In the genomic region with DNA sequence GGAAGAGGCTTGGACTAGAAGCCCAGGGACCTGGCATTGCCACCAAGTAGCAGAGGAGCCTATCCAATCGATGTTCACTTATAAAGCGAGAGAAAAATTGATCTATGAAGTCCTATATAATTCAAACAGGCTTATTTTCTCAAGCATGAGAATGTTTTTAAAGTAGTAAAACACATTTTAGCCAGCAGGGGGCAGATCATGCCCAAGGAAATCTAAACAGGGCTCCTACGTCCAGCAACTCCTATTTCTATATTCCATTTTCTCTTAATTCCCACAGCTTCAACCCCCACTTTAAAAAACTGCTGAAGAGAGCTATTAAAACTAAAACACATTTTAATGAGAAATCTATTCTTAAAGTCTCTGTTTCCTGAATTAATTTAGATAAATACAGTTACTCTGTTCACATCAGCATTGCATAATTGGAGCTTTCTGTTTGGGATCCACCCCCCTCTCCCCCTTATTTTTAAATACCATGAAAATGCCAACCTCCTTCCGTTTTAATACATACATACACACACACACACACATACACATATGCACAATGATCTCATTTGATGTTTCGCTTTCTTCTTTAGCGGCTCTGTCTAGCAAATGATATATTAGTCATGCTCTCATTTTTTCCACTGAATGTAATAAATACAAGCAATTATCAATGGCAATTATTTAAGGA, we compare ENCODE assay signal across 1 cellular context.
TF ChIP-seq lines count a peak whose summit lies in the region.

No MANE protein-coding gene starts in this region.

TF ChIP-seq in HEK293, 187 proteins besides CTCF, POLR2A, EP300 and RAD21 (continued from another document):
- TF ChIP-seq ZNF514 (tag by site-specific recombination; IDR thresholded peaks at IDR 0.05) (no peak), ZNF830 (tag by site-specific recombination; IDR thresholded peaks at IDR 0.05; ENCODE audit: low read depth) (no peak), ZNF776 (tag by site-specific recombination; IDR thresholded peaks at IDR 0.05; ENCODE audit: borderline replicate concordance) (no peak), HOXA7 (CRISPR knock-in tag; IDR thresholded peaks at IDR 0.05; ENCODE audit: borderline replicate concordance) (no peak), ZFP69B (tag by site-specific recombination; IDR thresholded peaks at IDR 0.05) (peak; percentile 12; the same call in 1 of the 2 replicates), ZBTB21 (tag by site-specific recombination; IDR thresholded peaks at IDR 0.05) (no peak), EGR2 (tag by site-specific recombination; IDR thresholded peaks at IDR 0.05; ENCODE audit: low read depth) (no peak), ZSCAN30 (tag by site-specific recombination; IDR thresholded peaks at IDR 0.05) (0 out of 2 replicates have a peak, but pooled peaks have one; percentile 15), ZFP3 (tag by site-specific recombination; IDR thresholded peaks at IDR 0.05; ENCODE audit: low read depth) (no peak), ZNF416 (tag by site-specific recombination; IDR thresholded peaks at IDR 0.05) (no peak), SCRT2 (tag by site-specific recombination; IDR thresholded peaks at IDR 0.05) (no peak)
- TF ChIP-seq, protein P1, sequence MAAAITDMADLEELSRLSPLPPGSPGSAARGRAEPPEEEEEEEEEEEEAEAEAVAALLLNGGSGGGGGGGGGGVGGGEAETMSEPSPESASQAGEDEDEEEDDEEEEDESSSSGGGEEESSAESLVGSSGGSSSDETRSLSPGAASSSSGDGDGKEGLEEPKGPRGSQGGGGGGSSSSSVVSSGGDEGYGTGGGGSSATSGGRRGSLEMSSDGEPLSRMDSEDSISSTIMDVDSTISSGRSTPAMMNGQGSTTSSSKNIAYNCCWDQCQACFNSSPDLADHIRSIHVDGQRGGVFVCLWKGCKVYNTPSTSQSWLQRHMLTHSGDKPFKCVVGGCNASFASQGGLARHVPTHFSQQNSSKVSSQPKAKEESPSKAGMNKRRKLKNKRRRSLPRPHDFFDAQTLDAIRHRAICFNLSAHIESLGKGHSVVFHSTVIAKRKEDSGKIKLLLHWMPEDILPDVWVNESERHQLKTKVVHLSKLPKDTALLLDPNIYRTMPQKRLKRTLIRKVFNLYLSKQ (tag by site-specific recombination; IDR thresholded peaks at IDR 0.05; ENCODE audit: borderline replicate concordance): no peak
- TF ChIP-seq, protein P2, sequence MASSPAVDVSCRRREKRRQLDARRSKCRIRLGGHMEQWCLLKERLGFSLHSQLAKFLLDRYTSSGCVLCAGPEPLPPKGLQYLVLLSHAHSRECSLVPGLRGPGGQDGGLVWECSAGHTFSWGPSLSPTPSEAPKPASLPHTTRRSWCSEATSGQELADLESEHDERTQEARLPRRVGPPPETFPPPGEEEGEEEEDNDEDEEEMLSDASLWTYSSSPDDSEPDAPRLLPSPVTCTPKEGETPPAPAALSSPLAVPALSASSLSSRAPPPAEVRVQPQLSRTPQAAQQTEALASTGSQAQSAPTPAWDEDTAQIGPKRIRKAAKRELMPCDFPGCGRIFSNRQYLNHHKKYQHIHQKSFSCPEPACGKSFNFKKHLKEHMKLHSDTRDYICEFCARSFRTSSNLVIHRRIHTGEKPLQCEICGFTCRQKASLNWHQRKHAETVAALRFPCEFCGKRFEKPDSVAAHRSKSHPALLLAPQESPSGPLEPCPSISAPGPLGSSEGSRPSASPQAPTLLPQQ (tag by site-specific recombination; IDR thresholded peaks at IDR 0.05): 0 out of 2 replicates have a peak, but pooled peaks have one; percentile 31
- TF ChIP-seq, protein P3, sequence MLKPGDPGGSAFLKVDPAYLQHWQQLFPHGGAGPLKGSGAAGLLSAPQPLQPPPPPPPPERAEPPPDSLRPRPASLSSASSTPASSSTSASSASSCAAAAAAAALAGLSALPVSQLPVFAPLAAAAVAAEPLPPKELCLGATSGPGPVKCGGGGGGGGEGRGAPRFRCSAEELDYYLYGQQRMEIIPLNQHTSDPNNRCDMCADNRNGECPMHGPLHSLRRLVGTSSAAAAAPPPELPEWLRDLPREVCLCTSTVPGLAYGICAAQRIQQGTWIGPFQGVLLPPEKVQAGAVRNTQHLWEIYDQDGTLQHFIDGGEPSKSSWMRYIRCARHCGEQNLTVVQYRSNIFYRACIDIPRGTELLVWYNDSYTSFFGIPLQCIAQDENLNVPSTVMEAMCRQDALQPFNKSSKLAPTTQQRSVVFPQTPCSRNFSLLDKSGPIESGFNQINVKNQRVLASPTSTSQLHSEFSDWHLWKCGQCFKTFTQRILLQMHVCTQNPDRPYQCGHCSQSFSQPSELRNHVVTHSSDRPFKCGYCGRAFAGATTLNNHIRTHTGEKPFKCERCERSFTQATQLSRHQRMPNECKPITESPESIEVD (tag by site-specific recombination; IDR thresholded peaks at IDR 0.05): 0 out of 2 replicates have a peak, but pooled peaks have one; percentile 15
